26 cellular contexts compared by ENCODE assay signal in genomic region chr3:169755488-169755887, GRCh38. TPM values are rescaled to one million over a fixed set of nuclear protein-coding genes. Genes with fewer than 3 reads are reported as not detected.
"Had no signal": no experiment of that assay in that cellular context is flagged by ENCODE, and none has a peak within 500 bp of the region (broad histone marks: within the 10 kb centered on the region; RNA-seq: fewer than 3 reads in every experiment).

No MANE protein-coding gene starts in this region.

- DNase-seq: IMR-90, MM.1S, NCI-H1092 treated with DMSO at 0.1 percent for 48 hours, NCI-H1417, NCI-H1436 treated with DMSO at 0.1 percent for 48 hours, NCI-H1694, NCI-H187 treated with DMSO at 0.1 percent for 48 hours, NCI-H2081, NCI-H2107, NCI-H2227 treated with DMSO at 0.1 percent for 48 hours, NCI-H446, NCI-H510A, NCI-H524 treated with DMSO at 0.1 percent for 48 hours, NCI-H69, NCI-H774, RPMI8226, SHP77, SK-N-SH, SW 1271, T-cell had no signal

- H3K4me3 Mint-ChIP-seq: T-cell had no signal

- H3K27ac ChIP-seq: KMS-11 had no signal

- H3K27ac Mint-ChIP-seq: T-cell had no signal

- FAIRE-seq: HepG2, RCC 7860 had no signal

- H3K36me3 Mint-ChIP-seq: T-cell had no signal

- H3K9me3 Mint-ChIP-seq: T-cell had no signal

- ATAC-seq: T-cell had no signal

- H3K9me3 ChIP-seq: SK-N-SH had no signal

RNA-seq across cellular contexts. Expression of gene ACTRT3, which starts 13.9 kb away (rescaled TPM):
- total RNA-seq: HT1080 had no signal

RNA-seq across cellular contexts. Expression of gene LRRIQ4, which starts 57.2 kb away (rescaled TPM):
- total RNA-seq: HepG2, HT1080, IMR-90, LHCN-M2, SK-MEL-5, T-cell had no signal

RNA-seq across cellular contexts. Expression of gene LRRC34, which starts 57.2 kb away (rescaled TPM):
- total RNA-seq: HepG2, HT1080 had no signal
